In the genomic region with DNA sequence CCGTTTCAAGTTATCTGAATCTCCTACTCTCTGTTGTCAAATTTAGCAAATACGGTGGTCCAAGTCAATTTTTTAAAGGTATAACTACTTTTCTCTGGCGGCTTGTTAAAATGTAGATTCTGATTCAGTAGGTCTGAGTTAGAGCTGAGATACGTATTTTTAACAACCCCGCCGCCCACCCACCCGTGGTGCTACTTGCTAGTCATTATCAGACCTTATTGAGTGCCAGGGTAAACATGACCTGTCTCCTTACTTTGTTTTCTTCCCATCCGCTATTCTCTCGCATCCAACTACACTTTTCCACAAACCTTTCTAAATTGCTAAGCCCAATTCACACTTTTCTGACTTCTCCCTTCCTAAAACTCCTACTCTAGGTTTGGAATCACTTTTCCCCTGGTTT, we compare ENCODE assay signal across 8 cellular contexts. TPM values are rescaled to one million over a fixed set of nuclear protein-coding genes. Genes with fewer than 3 reads are reported as not detected.
DNase-seq lines count a peak whose midpoint lies in the region; ATAC-seq and TF ChIP-seq lines count a peak whose summit lies in the region.

No MANE protein-coding gene starts in this region.

- H3K4me3 ChIP-seq in Caco-2 (ENCODE audit: low read depth, low read length) (peak overlapping the region; percentile 69), NT2/D1 (ENCODE audit: insufficient read length, low read depth) (peak overlapping the region; percentile 99), choroid plexus epithelial cell (ENCODE audit: low read depth, low read length) (peak overlapping the region; percentile 99)

- H3K4me1 ChIP-seq in Caco-2 (no peaks in the 10 kb centered on the region), NT2/D1 (ENCODE audit: insufficient read depth, insufficient read length) (no peaks in the 10 kb centered on the region)

- TF ChIP-seq CTCF in Caco-2 (IDR thresholded peaks at IDR 0.05; ENCODE audit: insufficient read depth in 1 of 2, low read depth in 1 of 2, low read length in 1 of 2, severe bottlenecking in 1 of 2, unreplicated experiment in 1 of 2) (no peak), choroid plexus epithelial cell (conservative IDR thresholded peaks at IDR 0.05; ENCODE audit: low read depth, low read length) (no peak), neural crest cell (conservative IDR thresholded peaks at IDR 0.05) (no peak)

- no peak for DNase-seq in Caco-2
- DNase-seq in NT2/D1 (ENCODE audit: low read depth, low spot score), result no peak
- no peak for DNase-seq in choroid plexus epithelial cell (ENCODE audit: low read depth)
- no peak for DNase-seq in neural crest cell (ENCODE audit: low read depth, low spot score)
- no peak for DNase-seq in amygdala (lab: John Stamatoyannopoulos, UW)
- DNase-seq in Ammon's horn (ENCODE audit: low spot score), result no peak

- H3K27ac Mint-ChIP-seq in Caco-2 (ENCODE audit: unreplicated experiment) (peak overlapping the region; percentile 100), neural crest cell (ENCODE audit: unreplicated experiment) (peak overlapping the region; percentile 100)

- H3K4me1 Mint-ChIP-seq in Caco-2 (ENCODE audit: low read depth, unreplicated experiment) (peaks cover 7% of the 10 kb centered on the region), neural crest cell (peaks cover 38% of the 10 kb centered on the region)

- H3K36me3 Mint-ChIP-seq in Caco-2 (ENCODE audit: insufficient read depth, unreplicated experiment) (peaks cover 6% of the 10 kb centered on the region), neural crest cell (ENCODE audit: low read depth) (peaks cover 4% of the 10 kb centered on the region)

- H3K27me3 ChIP-seq in Caco-2 (replicated peaks; ENCODE audit: control insufficient read depth, insufficient read depth, low read length) (no peaks in the 10 kb centered on the region), NT2/D1 (ENCODE audit: insufficient read depth, insufficient read length) (no peaks in the 10 kb centered on the region)

- peak overlapping the region; percentile 99 for H3K9ac ChIP-seq in NT2/D1 (ENCODE audit: insufficient read length, low read depth)

- H3K9me3 ChIP-seq in Caco-2 (no peaks in the 10 kb centered on the region), NT2/D1 (ENCODE audit: insufficient read depth, low read length) (no peaks in the 10 kb centered on the region)

- no peaks in the 10 kb centered on the region for H3K36me3 ChIP-seq in Caco-2 (ENCODE audit: control insufficient read depth, insufficient read depth, low read length)
- H3K36me3 ChIP-seq in NT2/D1 (ENCODE audit: insufficient read depth, insufficient read length, low read length), result peaks cover 15% of the 10 kb centered on the region

- BruUV-seq in Caco-2 (replicated peaks; lab: Mats Ljungman, UMichigan), result TSS peak; percentile 84

- H3K9me3 Mint-ChIP-seq in Caco-2 (ENCODE audit: unreplicated experiment) (no peaks in the 10 kb centered on the region), neural crest cell (no peaks in the 10 kb centered on the region)

- ATAC-seq in GM19035 (IDR thresholded peaks at IDR 0.05; ENCODE audit: unreplicated experiment) (no peak), HG03457 (IDR thresholded peaks at IDR 0.05; ENCODE audit: unreplicated experiment) (no peak)

- CTCF ChIA-PET in Caco-2 (lab: Charles Lee), result interaction anchor here (0.6 kb wide), 1 partner anchor 129 kb away, joined by 5 read pairs; no protein-coding TSS in a partner anchor

- POLR2A ChIA-PET in Caco-2 (lab: Charles Lee), result interaction anchor here (1.3 kb wide), 1 partner anchor 8 kb away, joined by 5 read pairs; the partner anchor contains the start of gene IFT74

- intact Hi-C loops in Caco-2 (cut with micrococcal nuclease; ENCODE audit: unreplicated experiment), result loop anchor here (1.0 kb wide), 2 partner anchors 9 to 55 kb away; partner anchors contain the start of genes CAAP1 and IFT74

- H3K4me3 Mint-ChIP-seq in Caco-2 (ENCODE audit: unreplicated experiment) (peak overlapping the region; percentile 95), neural crest cell (peak overlapping the region; percentile 99)

- H3K27me3 Mint-ChIP-seq in Caco-2 (ENCODE audit: insufficient read depth, unreplicated experiment), result no peaks in the 10 kb centered on the region
- peaks cover 2% of the 10 kb centered on the region for H3K27me3 Mint-ChIP-seq in neural crest cell (ENCODE audit: low read depth)

RNA-seq across cellular contexts. Expression of gene PLAA, which starts 0.7 kb away (rescaled TPM):
- 12.9 and 14.3 TPM in 2 replicates for total RNA-seq in Caco-2 (2022)
- 44.0 and 50.5 TPM in 2 replicates for total RNA-seq in neural crest cell

RNA-seq across cellular contexts. Expression of gene IFT74, which starts 8.5 kb away (rescaled TPM):
- total RNA-seq in Caco-2 (2022) (3.6 and 3.7 TPM in 2 replicates), neural crest cell (19.0 and 20.6 TPM in 2 replicates)

RNA-seq across cellular contexts. Expression of gene CAAP1, which starts 55.1 kb away (rescaled TPM):
- 7.0 and 9.2 TPM in 2 replicates for total RNA-seq in Caco-2 (2022)
- 17.8 and 20.8 TPM in 2 replicates for total RNA-seq in neural crest cell

RNA-seq across cellular contexts. Expression of gene LRRC19, which starts 57.7 kb away (rescaled TPM):
- not detected in 2 replicates for total RNA-seq in Caco-2 (2022)
- not detected in 2 replicates for total RNA-seq in neural crest cell
